Comparison of ENCODE assay signal across 9 cellular contexts in the genomic region with DNA sequence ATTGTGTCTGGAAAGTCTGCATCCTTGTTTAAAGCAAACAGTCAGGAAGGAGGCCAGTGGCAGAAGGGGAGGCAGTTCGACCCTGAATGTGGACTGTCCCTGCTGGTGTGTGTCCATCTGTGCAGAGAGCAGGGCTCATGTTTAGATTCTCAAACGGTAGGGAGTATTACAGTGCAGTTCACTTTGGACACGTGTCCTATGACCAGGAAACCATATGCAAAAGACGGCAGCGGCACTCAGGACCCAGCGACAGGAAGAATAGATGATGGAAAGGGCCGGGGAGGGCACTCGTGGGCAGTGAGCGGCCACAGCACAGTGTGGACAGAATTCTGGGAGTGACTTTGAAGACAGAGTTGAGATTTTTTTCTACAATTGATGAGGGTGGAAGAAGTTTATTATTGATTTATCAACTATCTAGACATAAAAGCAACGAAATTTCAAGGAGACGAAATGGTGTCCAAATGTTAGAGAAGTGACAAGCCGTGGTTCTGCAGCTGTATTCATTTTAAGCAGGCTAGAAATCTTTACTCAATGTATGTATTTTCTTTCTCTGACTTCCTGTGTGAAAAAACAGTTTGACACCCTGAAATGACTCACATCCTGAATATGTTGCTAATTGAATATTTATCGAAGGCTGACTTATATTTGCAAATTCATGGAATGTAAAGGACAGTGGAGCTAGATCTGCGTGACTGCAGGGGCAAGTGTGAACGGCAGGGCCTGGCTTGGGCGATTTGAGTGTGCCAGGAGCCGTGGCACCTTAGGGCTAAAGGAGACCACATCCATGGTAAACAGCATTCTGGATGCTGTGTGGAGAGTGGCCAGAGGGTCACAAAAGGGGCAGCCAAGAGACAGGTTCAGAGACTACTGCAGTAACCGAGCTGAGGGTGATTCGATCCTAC.
DNase-seq lines count a peak whose midpoint lies in the region; ATAC-seq, FAIRE-seq and TF ChIP-seq lines count a peak whose summit lies in the region.
"Had no signal": no experiment of that assay in that cellular context is flagged by ENCODE, and none has a peak within 500 bp of the region (broad histone marks: within the 10 kb centered on the region; RNA-seq: fewer than 3 reads in every experiment).

No MANE protein-coding gene starts in this region.

- no peak overlapping the region for H3K4me2 ChIP-seq in K562 (ENCODE audit: insufficient read depth, low read length)
- H3K4me2 ChIP-seq: BLaER1 had no signal

- no peaks in the 10 kb centered on the region for H3K9me3 Mint-ChIP-seq in activated CD4-positive, alpha-beta T cell treated with anti-CD3 and anti-CD28 coated beads, Interleukin-2, amount 10 ng/mL, durations not matched to agents 24 days and 14 days

- no peaks in the 10 kb centered on the region for H4K20me1 ChIP-seq in K562 (replicated peaks; ENCODE audit: control insufficient read depth, insufficient read depth, low read length)
- H4K20me1 ChIP-seq: BLaER1 had no signal

- TF ChIP-seq CTCF in HEK293 (tag by site-specific recombination; IDR thresholded peaks at IDR 0.05): no peak
- TF ChIP-seq CTCF in K562 (IDR thresholded peaks at IDR 0.05 in 2 of 3, conservative IDR thresholded peaks at IDR 0.05 in 1 of 3; ENCODE audit: insufficient read depth in 2 of 3, low read depth in 1 of 3, low read length in 3 of 3): no peak

- no peak overlapping the region for H2AFZ ChIP-seq in K562 (ENCODE audit: low read depth, low read length)

- no peaks in the 10 kb centered on the region for H3K79me2 ChIP-seq in K562 (ENCODE audit: control insufficient read depth, insufficient read depth, low read length)

- TF ChIP-seq RAD21 in K562 (CRISPR knock-in tag; conservative IDR thresholded peaks at IDR 0.05 in 1 of 2, IDR thresholded peaks at IDR 0.05 in 1 of 2): no peak

- no peak for TF ChIP-seq POLR2A in K562 (conservative IDR thresholded peaks at IDR 0.05)

- H3K27ac Mint-ChIP-seq in activated CD4-positive, alpha-beta T cell treated with anti-CD3 and anti-CD28 coated beads, Interleukin-2, amount 10 ng/mL, durations not matched to agents 24 days and 14 days: peak overlapping the region; percentile 76

- H3K4me3 Mint-ChIP-seq in activated CD4-positive, alpha-beta T cell treated with anti-CD3 and anti-CD28 coated beads, Interleukin-2, amount 10 ng/mL, durations not matched to agents 24 days and 14 days: peak overlapping the region; percentile 72

- no peaks in the 10 kb centered on the region for H3K9me1 ChIP-seq in K562 (ENCODE audit: control insufficient read depth, insufficient read depth, low read length)

- peaks cover 44% of the 10 kb centered on the region for H3K4me1 Mint-ChIP-seq in activated CD4-positive, alpha-beta T cell treated with anti-CD3 and anti-CD28 coated beads, Interleukin-2, amount 10 ng/mL, durations not matched to agents 24 days and 14 days

- peak; percentile 67 for DNase-seq in activated CD4-positive, alpha-beta T cell treated with anti-CD3 and anti-CD28 coated beads, Interleukin-2, amount 10 ng/mL, durations not matched to agents 24 days and 14 days
- no peak for DNase-seq in activated CD4-positive, alpha-beta T cell treated with anti-CD3 and anti-CD28 coated beads for 4 hours
- DNase-seq in MV-4-11 (lab: John Stamatoyannopoulos, UW) (peak; percentile 58), K562 (ENCODE audit: extremely low read depth in 1 of 4, low spot score in 3 of 4) (no peak), renal cortical epithelial cell (ENCODE audit: low read depth) (peak; percentile 63), RPMI8226 (no peak), NCI-H446 (lab: John Stamatoyannopoulos, UW) (no peak)

- no peak overlapping the region for H3K9ac ChIP-seq in K562 (ENCODE audit: insufficient read depth in 1 of 2, low read depth in 2 of 2, low read length in 2 of 2)
- H3K9ac ChIP-seq: BLaER1 had no signal

- no peaks in the 10 kb centered on the region for H3K27me3 Mint-ChIP-seq in activated CD4-positive, alpha-beta T cell treated with anti-CD3 and anti-CD28 coated beads, Interleukin-2, amount 10 ng/mL, durations not matched to agents 24 days and 14 days

- peaks cover 6% of the 10 kb centered on the region for H3K36me3 Mint-ChIP-seq in activated CD4-positive, alpha-beta T cell treated with anti-CD3 and anti-CD28 coated beads, Interleukin-2, amount 10 ng/mL, durations not matched to agents 24 days and 14 days (ENCODE audit: low read depth)

- TF ChIP-seq EP300 in K562 (IDR thresholded peaks at IDR 0.05; ENCODE audit: low read length): no peak

- H3K9me3 ChIP-seq in HEK293 (ENCODE audit: control insufficient read depth, insufficient read depth, low read depth, low read length) (no peaks in the 10 kb centered on the region), K562 (replicated peaks; ENCODE audit: control insufficient read depth, insufficient read depth, low read depth, low read length) (no peaks in the 10 kb centered on the region)
- H3K9me3 ChIP-seq: BLaER1 had no signal

- FAIRE-seq in K562 (lab: Jason Lieb, UNC): no peak

- 25% methylated on average over 19 of the region's 19 CpGs for WGBS in K562 (ENCODE audit: insufficient coverage, low coverage, missing lambda C conversion rate)

- H3K27me3 ChIP-seq in K562 (ENCODE audit: control insufficient read depth in 2 of 2, insufficient read depth in 2 of 2, low read length in 2 of 2): no peaks in the 10 kb centered on the region
- H3K27me3 ChIP-seq: BLaER1 had no signal

- H3K4me3 ChIP-seq in HEK293 (ENCODE audit: low read depth, low read length): no peak overlapping the region
- no peak overlapping the region for H3K4me3 ChIP-seq in K562
- H3K4me3 ChIP-seq: BLaER1 had no signal

- CTCF ChIA-PET in HEK293 (lab: Yijun Ruan, JAX): interaction anchor here (0.7 kb wide), 2 partner anchors 29 to 176 kb away, joined by 3 read pairs; no protein-coding TSS in a partner anchor
- CTCF ChIA-PET in K562 (lab: Yijun Ruan, JAX; ENCODE audit: low intra/inter-chr PET ratio): no interaction called here

- POLR2A ChIA-PET in HEK293 (lab: Yijun Ruan, JAX) (no interaction called here), K562 (lab: Yijun Ruan, JAX) (interaction anchor here (0.6 to 0.7 kb wide), 2 partner anchors 11 to 54 kb away, joined by 3 to 4 read pairs; no protein-coding TSS in a partner anchor)

- H3K27ac ChIP-seq in HEK293 (ENCODE audit: extremely low read depth, low read depth, low read length): 0 out of 2 replicates have a peak overlapping the region, but pooled peaks have one; percentile 9
- no peak overlapping the region for H3K27ac ChIP-seq in K562 (ENCODE audit: extremely low read depth, low read depth, low read length)
- H3K27ac ChIP-seq: BLaER1 had no signal

- H3K4me1 ChIP-seq in HEK293 (ENCODE audit: control insufficient read depth, insufficient read depth, low read length): peaks cover 28% of the 10 kb centered on the region
- H3K4me1 ChIP-seq in K562 (replicated peaks in 1 of 2; ENCODE audit: control insufficient read depth in 2 of 2, insufficient read depth in 2 of 2, low read length in 2 of 2): no peaks in the 10 kb centered on the region

- in situ Hi-C loops in K562 (cut with MboI): no loop called here

- no TSS peak for BruUV-seq in K562 (replicated peaks; lab: Mats Ljungman, UMichigan)

- H3K36me3 ChIP-seq in HEK293 (ENCODE audit: control insufficient read depth in 2 of 2, insufficient read depth in 1 of 2, low read length in 2 of 2): no peaks in the 10 kb centered on the region
- H3K36me3 ChIP-seq in K562 (ENCODE audit: control insufficient read depth, insufficient read depth, low read length): no peaks in the 10 kb centered on the region
- H3K36me3 ChIP-seq: BLaER1 had no signal

- intact Hi-C loops in activated CD4-positive, alpha-beta T cell treated with anti-CD3 and anti-CD28 coated beads, Interleukin-2, amount 10 ng/mL, durations not matched to agents 24 days and 14 days (cut with micrococcal nuclease): loop anchor here (2.0 to 5.0 kb wide), 2 partner anchors 76 to 213 kb away; a partner anchor contains a TSS
- intact Hi-C loops in K562 (cut with micrococcal nuclease): no loop called here

- ATAC-seq in K562: peak; percentile 46; the same call in 2 of the 3 replicates

TF ChIP-seq in HEK293, 187 proteins besides CTCF, POLR2A, EP300 and RAD21 (continues in another document):
- no peak for TF ChIP-seq ZNF747 (tag by site-specific recombination; IDR thresholded peaks at IDR 0.05)
- no peak for TF ChIP-seq ZXDB (tag by site-specific recombination; IDR thresholded peaks at IDR 0.05)
- TF ChIP-seq ZNF155 (tag by site-specific recombination; IDR thresholded peaks at IDR 0.05): no peak
- no peak for TF ChIP-seq ZNF670 (tag by site-specific recombination; IDR thresholded peaks at IDR 0.05; ENCODE audit: low read depth)
- no peak for TF ChIP-seq OSR2 (tag by site-specific recombination; IDR thresholded peaks at IDR 0.05)
- TF ChIP-seq ZNF677 (tag by site-specific recombination; IDR thresholded peaks at IDR 0.05): no peak

TF ChIP-seq in K562, 482 proteins besides CTCF, POLR2A, EP300 and RAD21 (continues in another document):
- TF ChIP-seq TAF9B (IDR thresholded peaks at IDR 0.05; ENCODE audit: partially characterized antibody) (no peak), JUNB (CRISPR knock-in tag; conservative IDR thresholded peaks at IDR 0.05) (no peak), ZNF408 (CRISPR knock-in tag; IDR thresholded peaks at IDR 0.05; ENCODE audit: low read depth) (no peak), FOXJ2 (tag; IDR thresholded peaks at IDR 0.05) (no peak)
- TF ChIP-seq, protein P1, sequence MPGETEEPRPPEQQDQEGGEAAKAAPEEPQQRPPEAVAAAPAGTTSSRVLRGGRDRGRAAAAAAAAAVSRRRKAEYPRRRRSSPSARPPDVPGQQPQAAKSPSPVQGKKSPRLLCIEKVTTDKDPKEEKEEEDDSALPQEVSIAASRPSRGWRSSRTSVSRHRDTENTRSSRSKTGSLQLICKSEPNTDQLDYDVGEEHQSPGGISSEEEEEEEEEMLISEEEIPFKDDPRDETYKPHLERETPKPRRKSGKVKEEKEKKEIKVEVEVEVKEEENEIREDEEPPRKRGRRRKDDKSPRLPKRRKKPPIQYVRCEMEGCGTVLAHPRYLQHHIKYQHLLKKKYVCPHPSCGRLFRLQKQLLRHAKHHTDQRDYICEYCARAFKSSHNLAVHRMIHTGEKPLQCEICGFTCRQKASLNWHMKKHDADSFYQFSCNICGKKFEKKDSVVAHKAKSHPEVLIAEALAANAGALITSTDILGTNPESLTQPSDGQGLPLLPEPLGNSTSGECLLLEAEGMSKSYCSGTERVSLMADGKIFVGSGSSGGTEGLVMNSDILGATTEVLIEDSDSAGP (CRISPR knock-in tag; IDR thresholded peaks at IDR 0.05): no peak

Comparison
In these comparisons a context has a peak if more than half of its experiments do, and no peak if none do; other contexts are left out.
1. DNase-seq: peak in activated CD4-positive, alpha-beta T cell treated with anti-CD3 and anti-CD28 coated beads, Interleukin-2, amount 10 ng/mL, durations not matched to agents 24 days and 14 days (single experiment), MV-4-11 (single experiment) and renal cortical epithelial cell (single experiment); none in activated CD4-positive, alpha-beta T cell treated with anti-CD3 and anti-CD28 coated beads for 4 hours (0 of 2), K562 (0 of 4), RPMI8226 (single experiment) and NCI-H446 (0 of 2).